Comparison of ENCODE assay signal across 8 cellular contexts in the genomic region with DNA sequence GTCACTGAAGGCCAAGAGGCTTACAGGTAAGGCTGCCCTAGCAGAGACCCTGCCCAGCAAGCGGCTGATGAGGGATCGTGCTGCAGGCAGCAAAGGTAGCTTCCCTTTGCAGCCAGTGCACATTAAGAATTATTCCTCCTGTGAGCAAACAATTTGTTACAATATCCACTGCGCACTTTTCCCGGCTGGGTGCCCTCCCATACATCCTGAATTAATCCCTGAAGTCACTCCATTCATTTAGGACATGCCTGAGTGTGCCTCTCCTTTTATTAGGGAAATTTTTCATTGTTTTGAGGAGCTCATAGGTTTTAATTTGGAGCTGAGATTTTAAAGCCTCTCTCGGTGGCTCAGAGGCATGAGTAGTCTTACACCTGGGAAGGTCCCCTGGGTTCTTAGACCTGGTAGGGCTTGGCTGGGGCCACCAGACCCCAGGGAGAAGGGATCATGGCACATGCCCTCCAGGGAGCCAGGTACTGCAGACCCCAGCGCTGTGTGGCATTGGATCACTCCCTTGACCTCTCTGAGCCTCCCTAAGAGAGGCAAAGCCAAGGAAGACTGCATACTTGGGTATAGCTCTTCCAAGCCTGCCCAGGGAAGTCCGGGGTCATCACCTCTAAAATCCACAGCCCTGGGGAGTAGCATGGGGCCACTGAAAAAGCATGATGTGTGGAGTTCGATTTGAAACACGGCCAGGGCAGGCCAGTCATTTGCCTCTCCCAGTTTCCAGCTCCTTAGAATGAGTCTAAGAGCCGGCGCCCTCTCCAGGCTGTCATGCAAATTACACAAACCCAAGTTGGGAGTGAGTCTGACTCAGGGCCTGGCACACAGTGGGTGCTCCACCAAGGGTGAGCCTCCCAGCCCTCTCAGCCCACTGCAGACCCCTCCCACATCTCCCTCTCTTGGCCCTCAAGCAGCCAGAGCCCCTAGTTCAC.
DNase-seq lines count a peak whose midpoint lies in the region; ATAC-seq and TF ChIP-seq lines count a peak whose summit lies in the region.

No MANE protein-coding gene starts in this region.

- no peaks in the 10 kb centered on the region for H3F3A ChIP-seq in OCI-LY1 (ENCODE audit: insufficient read depth, low read length)

- no peaks in the 10 kb centered on the region for H4K20me1 ChIP-seq in OCI-LY1 (ENCODE audit: insufficient read depth, low read length)
- no peaks in the 10 kb centered on the region for H4K20me1 ChIP-seq in fibroblast of lung (ENCODE audit: control insufficient read depth, extremely low read depth, insufficient read depth, low read length)

- DNase-seq in AG04450 (ENCODE audit: low read depth, low spot score) (no peak), GM12865 (ENCODE audit: low read depth) (peak; percentile 18), fibroblast of lung (ENCODE audit: low read depth in 2 of 2) (peak in 1 of 2 donors; percentile 2), putamen (ENCODE audit: low spot score) (no peak)

- H3K4me3 ChIP-seq in AG04450 (ENCODE audit: low read depth, low read length), result no peak overlapping the region
- H3K4me3 ChIP-seq in GM12865 (ENCODE audit: low read depth, low read length), result no peak overlapping the region
- no peak overlapping the region for H3K4me3 ChIP-seq in OCI-LY1 (ENCODE audit: low read depth, low read length, poor library complexity, severe bottlenecking)
- H3K4me3 ChIP-seq in fibroblast of lung (replicated peaks in 1 of 4; ENCODE audit: control extremely low read depth in 1 of 4, insufficient read depth in 1 of 4, low read depth in 3 of 4, low read length in 4 of 4), result no peak overlapping the region

- no peak overlapping the region for H3K27ac ChIP-seq in AG04450 (ENCODE audit: low read depth, low read length)
- no peak overlapping the region for H3K27ac ChIP-seq in OCI-LY1 (ENCODE audit: low read depth, low read length, poor library complexity, severe bottlenecking)
- H3K27ac ChIP-seq in fibroblast of lung (ENCODE audit: insufficient read depth, low read length), result no peak overlapping the region

- H3K36me3 ChIP-seq in OCI-LY1 (ENCODE audit: insufficient read depth, low read length) (no peaks in the 10 kb centered on the region), fibroblast of lung (ENCODE audit: control insufficient read depth, insufficient read depth, low read length) (no peaks in the 10 kb centered on the region)

- H3K79me2 ChIP-seq in OCI-LY1 (ENCODE audit: insufficient read depth, low read length) (no peaks in the 10 kb centered on the region), fibroblast of lung (ENCODE audit: control insufficient read depth, insufficient read depth, low read length) (no peaks in the 10 kb centered on the region)

- H3K9me2 ChIP-seq in OCI-LY1 (ENCODE audit: low read depth, low read length), result no peaks in the 10 kb centered on the region

- no peak overlapping the region for H2AFZ ChIP-seq in OCI-LY1 (ENCODE audit: low read length)
- H2AFZ ChIP-seq in fibroblast of lung (ENCODE audit: low read length), result no peak overlapping the region

- POLR2A ChIA-PET in AG04450 (lab: Yijun Ruan, JAX), result no interaction called here

- peaks cover 30% of the 10 kb centered on the region for H3K27me3 ChIP-seq in AG04450 (ENCODE audit: control insufficient read depth, insufficient read depth, low read length)
- H3K27me3 ChIP-seq in OCI-LY1 (ENCODE audit: insufficient read depth, low read length), result no peaks in the 10 kb centered on the region
- H3K27me3 ChIP-seq in fibroblast of lung (ENCODE audit: control insufficient read depth, insufficient read depth, low read length), result no peaks in the 10 kb centered on the region

- CTCF ChIA-PET in AG04450 (lab: Charles Lee), result interaction anchor here (1.1 to 1.5 kb wide), 2 partner anchors 14 to 151 kb away, joined by 3 to 4 read pairs; no protein-coding TSS in a partner anchor

- peak; percentile 34; the same call in 1 of the 2 replicates for TF ChIP-seq CTCF in AG04450 (IDR thresholded peaks at IDR 0.05; ENCODE audit: low read depth, low read length)
- peak; percentile 42 for TF ChIP-seq CTCF in GM12865 (IDR thresholded peaks at IDR 0.05; ENCODE audit: insufficient read depth, low read depth, low read length, missing control alignments)
- peak; percentile 64 for TF ChIP-seq CTCF in OCI-LY1 (IDR thresholded peaks at IDR 0.05; ENCODE audit: low read length)
- peak; percentile 18 to 37 for TF ChIP-seq CTCF in fibroblast of lung (conservative IDR thresholded peaks at IDR 0.05 in 1 of 2, IDR thresholded peaks at IDR 0.05 in 1 of 2; ENCODE audit: low read depth in 1 of 2, low read length in 2 of 2)

- no peak overlapping the region for H3K9ac ChIP-seq in OCI-LY1 (ENCODE audit: low read length)
- no peak overlapping the region for H3K9ac ChIP-seq in fibroblast of lung (ENCODE audit: insufficient read depth, low read length)

- H3K4me2 ChIP-seq in OCI-LY1 (ENCODE audit: low read length) (no peak overlapping the region), fibroblast of lung (ENCODE audit: extremely low read depth, insufficient read depth, low read length) (no peak overlapping the region)

- H3K9me3 ChIP-seq in AG04450 (ENCODE audit: control insufficient read depth, insufficient read depth, low read length) (no peaks in the 10 kb centered on the region), OCI-LY1 (ENCODE audit: low read length) (no peaks in the 10 kb centered on the region), fibroblast of lung (ENCODE audit: control insufficient read depth, insufficient read depth, low read depth, low read length) (no peaks in the 10 kb centered on the region)

- ATAC-seq in HG02885 (IDR thresholded peaks at IDR 0.05; ENCODE audit: poor library complexity, unreplicated experiment) (no peak), HG02798 (IDR thresholded peaks at IDR 0.05; ENCODE audit: poor library complexity, unreplicated experiment) (no peak), GM21381 (IDR thresholded peaks at IDR 0.05; ENCODE audit: unreplicated experiment) (no peak)

- H3K4me1 ChIP-seq in OCI-LY1 (ENCODE audit: insufficient read depth, low read length, severe bottlenecking) (no peaks in the 10 kb centered on the region), fibroblast of lung (ENCODE audit: control insufficient read depth, extremely low read depth, insufficient read depth, low read length) (no peaks in the 10 kb centered on the region)
